ENCODE assay signal across 11 cellular contexts in the genomic region with DNA sequence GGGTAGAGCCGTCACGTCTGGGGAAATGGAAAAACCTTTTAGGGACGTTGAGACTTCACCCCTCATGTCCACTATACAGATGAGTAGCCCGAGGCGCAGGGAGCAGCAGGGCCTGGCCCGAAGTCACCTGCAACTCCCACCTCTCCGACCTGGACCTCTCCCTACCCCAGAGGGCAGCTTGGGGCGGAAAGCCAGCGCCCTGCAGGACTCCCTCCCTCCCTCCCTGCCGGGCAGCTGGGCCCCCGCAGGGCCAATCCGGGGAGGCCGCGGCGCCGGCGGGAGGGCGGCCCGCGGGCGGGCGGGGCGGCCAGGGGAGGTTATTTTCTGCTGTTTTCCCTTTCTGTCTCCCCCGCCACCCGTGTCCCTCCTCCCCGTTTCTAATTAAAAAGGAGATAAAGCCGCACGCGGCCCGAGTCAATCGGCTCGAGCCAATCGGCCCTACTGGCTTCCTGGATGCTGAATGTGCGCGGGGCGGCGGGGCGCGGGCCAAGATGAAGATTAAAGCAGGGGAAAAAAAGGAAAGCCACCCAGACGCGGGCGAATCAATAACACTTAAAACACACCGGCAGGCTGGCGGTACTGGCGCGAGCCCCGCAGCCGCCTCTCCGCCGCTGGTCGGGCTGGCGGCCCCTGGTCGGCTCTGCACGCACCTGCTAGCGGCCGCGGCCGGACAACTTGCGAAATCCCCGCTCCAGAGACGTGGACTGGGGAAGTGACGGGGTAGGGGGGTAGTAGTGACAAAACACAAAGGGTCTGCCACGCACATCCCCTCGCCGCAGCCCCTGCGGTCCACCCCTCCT. TPM values are rescaled to one million over a fixed set of nuclear protein-coding genes. Genes with fewer than 3 reads are reported as not detected.
DNase-seq lines count a peak whose midpoint lies in the region; ATAC-seq, FAIRE-seq and TF ChIP-seq lines count a peak whose summit lies in the region.
"Had no signal": no experiment of that assay in that cellular context is flagged by ENCODE, and none has a peak within 500 bp of the region (broad histone marks: within the 10 kb centered on the region; RNA-seq: fewer than 3 reads in every experiment).

No MANE protein-coding gene starts in this region.

- TF ChIP-seq RAD21 in A549 (conservative IDR thresholded peaks at IDR 0.05 in 1 of 2, IDR thresholded peaks at IDR 0.05 in 1 of 2) = no peak

- TF ChIP-seq EP300 in A549 (IDR thresholded peaks at IDR 0.05) = no peak

- intact Hi-C loops in mammary epithelial cell (cut with micrococcal nuclease) (no loop called here), left colon (cut with DNase I, micrococcal nuclease) (no loop called here), mucosa of descending colon (cut with DNase I, micrococcal nuclease) (no loop called here)

- no peak for TF ChIP-seq CTCF in A549 (IDR thresholded peaks at IDR 0.05)
- no peak for TF ChIP-seq CTCF in mammary epithelial cell (conservative IDR thresholded peaks at IDR 0.05 in 1 of 2, IDR thresholded peaks at IDR 0.05 in 1 of 2; ENCODE audit: extremely low read depth in 1 of 2, insufficient read depth in 1 of 2, low read depth in 1 of 2, low read length in 2 of 2)
- no peak for TF ChIP-seq CTCF in mesothelial cell of epicardium (IDR thresholded peaks at IDR 0.05; ENCODE audit: unreplicated experiment)
- TF ChIP-seq CTCF in mucosa of descending colon (IDR thresholded peaks at IDR 0.05) = no peak

- H3K9ac ChIP-seq in HUES6 (ENCODE audit: low read length) (no peak overlapping the region), mammary epithelial cell (ENCODE audit: insufficient read depth, low read length) (no peak overlapping the region)

- H3K9me3 Mint-ChIP-seq in mesothelial cell of epicardium = no peaks in the 10 kb centered on the region
- H3K9me3 Mint-ChIP-seq: dendritic cell treated with granulocyte-macrophage colony-stimulating factor and Interleukin-4, amounts not matched to agents 40 ng/mL and 50 ng/mL, for 4 days had no signal

- peaks cover 97% of the 10 kb centered on the region for H3K27me3 ChIP-seq in HUES6 (ENCODE audit: control insufficient read depth, insufficient read depth, low read length)
- no peaks in the 10 kb centered on the region for H3K27me3 ChIP-seq in mammary epithelial cell (ENCODE audit: insufficient read depth, low read length)

- no peaks in the 10 kb centered on the region for H4K20me1 ChIP-seq in mammary epithelial cell (ENCODE audit: insufficient read depth, low read length)

- H3K36me3 ChIP-seq in HUES6 (ENCODE audit: control insufficient read depth, insufficient read depth, low read length) (no peaks in the 10 kb centered on the region), mammary epithelial cell (ENCODE audit: insufficient read depth, low read length) (peaks cover 8% of the 10 kb centered on the region), mucosa of descending colon (ENCODE audit: low read depth) (no peaks in the 10 kb centered on the region)

- peaks cover 5% of the 10 kb centered on the region; the same call in 1 of the 3 replicates for H3K9me3 ChIP-seq in A549
- no peaks in the 10 kb centered on the region for H3K9me3 ChIP-seq in HUES6 (ENCODE audit: control insufficient read depth, insufficient read depth, low read depth, low read length)
- no peaks in the 10 kb centered on the region for H3K9me3 ChIP-seq in mammary epithelial cell (replicated peaks; ENCODE audit: insufficient read depth, low read length)
- no peaks in the 10 kb centered on the region for H3K9me3 ChIP-seq in mucosa of descending colon

- FAIRE-seq in A549 (lab: Jason Lieb, UNC) = no peak
- FAIRE-seq: TTC549 had no signal

- BruUV-seq in mammary epithelial cell (replicated peaks; lab: Mats Ljungman, UMichigan) = no TSS peak

- H3K4me3 ChIP-seq in A549 = peak overlapping the region; percentile 53; the same call in 2 of the 3 replicates
- peak overlapping the region; percentile 68 for H3K4me3 ChIP-seq in HUES6 (ENCODE audit: low read depth, low read length)
- H3K4me3 ChIP-seq in mammary epithelial cell (replicated peaks in 1 of 3; ENCODE audit: insufficient read depth in 1 of 3, low read depth in 2 of 3, low read length in 3 of 3) = peak overlapping the region; percentile 64 to 82 (median 69)
- no peak overlapping the region for H3K4me3 ChIP-seq in mucosa of descending colon

- dilution Hi-C loops in mammary epithelial cell (cut with HindIII; ENCODE audit: low sequenced_read_pairs) = loop anchor here (5.0 kb wide), 1 partner anchor 91 kb away; no protein-coding TSS in a partner anchor

- 26% methylated on average over 58 of the region's 66 CpGs for WGBS in A549 (ENCODE audit: missing lambda C conversion rate)
- WGBS in mammary epithelial cell (ENCODE audit: low coverage, missing lambda C conversion rate) = 14% methylated on average over 7 of the region's 66 CpGs

- POLR2A ChIA-PET in A549 (lab: Yijun Ruan, JAX) = no interaction called here

- H3K36me3 Mint-ChIP-seq in mesothelial cell of epicardium = no peaks in the 10 kb centered on the region

- peaks cover 7% of the 10 kb centered on the region for H3K4me1 Mint-ChIP-seq in mesothelial cell of epicardium

- H3K4me2 ChIP-seq in A549 (peak overlapping the region; percentile 100), mammary epithelial cell (ENCODE audit: insufficient read depth, low read depth, low read length) (peak overlapping the region; percentile 97)

- CTCF ChIA-PET in A549 (lab: Yijun Ruan, JAX) (interaction anchor here (1.3 to 11.0 kb wide), 3 partner anchors 7 to 223 kb away, joined by 4 to 260 read pairs (median 7); no protein-coding TSS in a partner anchor), mammary epithelial cell (lab: Charles Lee; ENCODE audit: low non-redundant PET) (no interaction called here)

- H2AFZ ChIP-seq in mammary epithelial cell (ENCODE audit: low read depth, low read length) = peak overlapping the region; percentile 89

- TF ChIP-seq POLR2A in A549 (IDR thresholded peaks at IDR 0.05; ENCODE audit: low read length) = no peak

- ATAC-seq in A549 (peak in 1 of 2 experiments; percentile 12; a peak in 3 of 6 replicates), left colon (no peak), mucosa of descending colon (no peak)

- peaks cover 49% of the 10 kb centered on the region for H3K79me2 ChIP-seq in mammary epithelial cell (ENCODE audit: insufficient read depth, low read length)

- H3K27ac Mint-ChIP-seq in mesothelial cell of epicardium = no peak overlapping the region
- H3K27ac Mint-ChIP-seq: dendritic cell treated with granulocyte-macrophage colony-stimulating factor and Interleukin-4, amounts not matched to agents 40 ng/mL and 50 ng/mL, for 4 days had no signal

- in situ Hi-C loops in mammary epithelial cell (cut with MboI; ENCODE audit: low sequenced_read_pairs in 2 of 2) = no loop called here

- DNase-seq in A549 (ENCODE audit: low read depth in 1 of 2, low spot score in 1 of 2) (no peak), mammary epithelial cell (no peak), mesothelial cell of epicardium (ENCODE audit: low spot score in 2 of 2, unreplicated experiment in 2 of 2) (no peak), NCI-H2107 treated with DMSO at 0.1 percent for 48 hours (lab: John Stamatoyannopoulos, UW; ENCODE audit: unreplicated experiment) (no peak), left colon (no peak), mucosa of descending colon (no peak), cerebellar cortex (ENCODE audit: low spot score) (no peak)
- DNase-seq: NCI-H1092 had no signal

- H3K27ac ChIP-seq in A549 = no peak overlapping the region
- H3K27ac ChIP-seq in HUES6 (ENCODE audit: low read depth, low read length) = no peak overlapping the region
- H3K27ac ChIP-seq in mammary epithelial cell (ENCODE audit: insufficient read depth, low read depth, low read length) = no peak overlapping the region

- H3K4me3 Mint-ChIP-seq in mesothelial cell of epicardium = peak overlapping the region; percentile 62
- H3K4me3 Mint-ChIP-seq: dendritic cell treated with granulocyte-macrophage colony-stimulating factor and Interleukin-4, amounts not matched to agents 40 ng/mL and 50 ng/mL, for 4 days had no signal

- H3K27me3 Mint-ChIP-seq in mesothelial cell of epicardium (ENCODE audit: low read depth) = peaks cover 92% of the 10 kb centered on the region

- H3K4me1 ChIP-seq in A549 = peaks cover 23% of the 10 kb centered on the region
- H3K4me1 ChIP-seq in HUES6 (ENCODE audit: control insufficient read depth, insufficient read depth, low read length) = peaks cover 20% of the 10 kb centered on the region; the same call in 1 of the 2 replicates
- peaks cover 15% of the 10 kb centered on the region for H3K4me1 ChIP-seq in mammary epithelial cell (ENCODE audit: insufficient read depth, low read length)
- H3K4me1 ChIP-seq in mucosa of descending colon (ENCODE audit: low read depth) = peaks cover 9% of the 10 kb centered on the region

TF ChIP-seq in A549, 52 proteins besides CTCF, POLR2A, EP300 and RAD21:
- TF ChIP-seq CEBPB (IDR thresholded peaks at IDR 0.05) = 0 out of 4 replicates have a peak, but pooled peaks of 1 of the 2 experiments have one; percentile 7
- no peak for TF ChIP-seq ZSCAN20 (CRISPR knock-in tag; IDR thresholded peaks at IDR 0.05)
TF ChIP-seq in A549: peak in this region for 1.

RNA-seq across cellular contexts. Expression of gene WNT7A, which starts 1.8 kb away (rescaled TPM):
- polyA plus RNA-seq in A549 (2011; rRNA removed) (0.01 and 0.03 TPM in 2 replicates), A549 (2017; fragmentation: RNase III; extraction: RNeasy Plus Mini Kit Qiagen cat#74134 plus additional on column Dnase treatment) (0.03 to 0.04 TPM in 2 of 3 replicates, not detected in the other), mammary epithelial cell (11.1 TPM)
- polyA plus RNA-seq in A549 (2012; cell fraction: cytosol; rRNA removed) = 0.03 and 0.04 TPM in 2 replicates
- 0.07 and 0.11 TPM in 2 replicates for polyA plus RNA-seq in A549 (2012; cell fraction: nucleus; rRNA removed)
- polyA minus RNA-seq in A549 (2011; rRNA and poly(A)+ RNA removed) = 0.04 TPM in 1 of 2 replicates, not detected in the other
- total RNA-seq in mammary epithelial cell (10 to 100 TPM in 1 of 2 donors, under 1 TPM in 1; 0.67 to 19.9 TPM), mesothelial cell of epicardium (0.89 to 1.0 TPM (median 0.99 TPM) in 3 replicates), left colon (not detected), mucosa of descending colon (not detected)
- polyA minus RNA-seq in mammary epithelial cell = 27.6 TPM
